In the genomic region with DNA sequence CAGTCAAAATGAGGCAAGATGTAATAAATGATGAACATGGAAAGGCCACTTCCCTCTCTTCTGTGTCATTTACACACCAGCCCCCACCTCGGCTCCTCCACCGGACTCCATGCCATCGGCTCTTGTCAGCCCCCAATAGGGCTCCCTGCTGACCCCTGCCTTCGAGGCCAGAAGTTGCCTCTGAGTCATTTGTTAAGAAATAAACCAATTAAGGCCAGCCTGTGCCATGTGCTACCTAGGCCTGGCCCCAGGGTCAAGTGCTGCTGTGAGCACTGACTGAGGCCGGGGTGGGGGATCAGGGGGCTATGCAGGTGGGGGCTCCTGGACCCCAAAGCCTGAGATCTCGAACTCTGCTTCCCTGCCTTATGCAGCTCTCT, we compare ENCODE assay signal across 1 cellular context.
A peak's percentile ranks its signal among the peaks of the same experiment; 100 is the strongest.
TF ChIP-seq lines count a peak whose summit lies in the region.

No MANE protein-coding gene starts in this region.

TF ChIP-seq in HepG2, 621 proteins besides CTCF, POLR2A, EP300 and RAD21 (continued from another document and continues in another):
- TF ChIP-seq NONO (IDR thresholded peaks at IDR 0.05) (no peak), NONO (CRISPR knock-in tag; conservative IDR thresholded peaks at IDR 0.05) (no peak), AGO2 (optimal IDR thresholded peaks at IDR 0.05; ENCODE audit: low read depth, low read length) (no peak), CC2D1A (CRISPR knock-in tag; IDR thresholded peaks at IDR 0.05) (no peak), ZNF556 (CRISPR knock-in tag; IDR thresholded peaks at IDR 0.05; ENCODE audit: borderline replicate concordance) (no peak), GZF1 (CRISPR knock-in tag; IDR thresholded peaks at IDR 0.05) (no peak), JUND (CRISPR knock-in tag; IDR thresholded peaks at IDR 0.05) (no peak), POLR2G (IDR thresholded peaks at IDR 0.05; ENCODE audit: low read depth, low read length) (no peak), MED8 (CRISPR knock-in tag; IDR thresholded peaks at IDR 0.05; ENCODE audit: insufficient replicate concordance) (no peak), MAF1 (CRISPR knock-in tag; IDR thresholded peaks at IDR 0.05; ENCODE audit: borderline replicate concordance) (no peak), ZNF260 (CRISPR knock-in tag; IDR thresholded peaks at IDR 0.05; ENCODE audit: borderline replicate concordance, low read depth) (0 out of 2 replicates have a peak, but pooled peaks have one; percentile 9), HOXA3 (CRISPR knock-in tag; IDR thresholded peaks at IDR 0.05) (no peak), TCF7L2 (IDR thresholded peaks at IDR 0.05; ENCODE audit: low read depth, low read length) (no peak), HDAC1 (CRISPR knock-in tag; IDR thresholded peaks at IDR 0.05) (no peak), FOXK2 (IDR thresholded peaks at IDR 0.05) (no peak), ZNF713 (CRISPR knock-in tag; IDR thresholded peaks at IDR 0.05) (no peak), MXD4 (CRISPR knock-in tag; IDR thresholded peaks at IDR 0.05) (0 out of 2 replicates have a peak, but pooled peaks have one; percentile 3), MIXL1 (CRISPR knock-in tag; IDR thresholded peaks at IDR 0.05) (no peak), ZSCAN5A (CRISPR knock-in tag; IDR thresholded peaks at IDR 0.05; ENCODE audit: borderline replicate concordance) (peak; percentile 44; the same call in 1 of the 2 replicates), GLI4 (CRISPR knock-in tag; IDR thresholded peaks at IDR 0.05; ENCODE audit: borderline replicate concordance) (no peak), REPIN1 (CRISPR knock-in tag; IDR thresholded peaks at IDR 0.05; ENCODE audit: borderline replicate concordance, low read depth) (peak; percentile 9; the same call in 1 of the 2 replicates), TOPORS (CRISPR knock-in tag; IDR thresholded peaks at IDR 0.05) (peak; percentile 21; the same call in 1 of the 2 replicates)
- TF ChIP-seq, protein P1, sequence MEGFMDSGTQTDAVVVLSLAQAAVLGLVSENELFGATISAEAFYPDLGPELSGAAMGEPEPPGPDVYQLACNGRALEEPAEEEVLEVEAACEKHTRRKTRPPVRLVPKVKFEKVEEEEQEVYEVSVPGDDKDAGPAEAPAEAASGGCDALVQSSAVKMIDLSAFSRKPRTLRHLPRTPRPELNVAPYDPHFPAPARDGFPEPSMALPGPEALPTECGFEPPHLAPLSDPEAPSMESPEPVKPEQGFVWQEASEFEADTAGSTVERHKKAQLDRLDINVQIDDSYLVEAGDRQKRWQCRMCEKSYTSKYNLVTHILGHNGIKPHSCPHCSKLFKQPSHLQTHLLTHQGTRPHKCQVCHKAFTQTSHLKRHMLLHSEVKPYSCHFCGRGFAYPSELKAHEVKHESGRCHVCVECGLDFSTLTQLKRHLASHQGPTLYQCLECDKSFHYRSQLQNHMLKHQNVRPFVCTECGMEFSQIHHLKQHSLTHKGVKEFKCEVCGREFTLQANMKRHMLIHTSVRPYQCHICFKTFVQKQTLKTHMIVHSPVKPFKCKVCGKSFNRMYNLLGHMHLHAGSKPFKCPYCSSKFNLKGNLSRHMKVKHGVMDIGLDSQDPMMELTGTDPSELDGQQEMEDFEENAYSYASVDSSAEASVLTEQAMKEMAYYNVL (CRISPR knock-in tag; IDR thresholded peaks at IDR 0.05; ENCODE audit: borderline replicate concordance), result peak; percentile 28; the same call in 1 of the 2 replicates
- TF ChIP-seq, protein P2, sequence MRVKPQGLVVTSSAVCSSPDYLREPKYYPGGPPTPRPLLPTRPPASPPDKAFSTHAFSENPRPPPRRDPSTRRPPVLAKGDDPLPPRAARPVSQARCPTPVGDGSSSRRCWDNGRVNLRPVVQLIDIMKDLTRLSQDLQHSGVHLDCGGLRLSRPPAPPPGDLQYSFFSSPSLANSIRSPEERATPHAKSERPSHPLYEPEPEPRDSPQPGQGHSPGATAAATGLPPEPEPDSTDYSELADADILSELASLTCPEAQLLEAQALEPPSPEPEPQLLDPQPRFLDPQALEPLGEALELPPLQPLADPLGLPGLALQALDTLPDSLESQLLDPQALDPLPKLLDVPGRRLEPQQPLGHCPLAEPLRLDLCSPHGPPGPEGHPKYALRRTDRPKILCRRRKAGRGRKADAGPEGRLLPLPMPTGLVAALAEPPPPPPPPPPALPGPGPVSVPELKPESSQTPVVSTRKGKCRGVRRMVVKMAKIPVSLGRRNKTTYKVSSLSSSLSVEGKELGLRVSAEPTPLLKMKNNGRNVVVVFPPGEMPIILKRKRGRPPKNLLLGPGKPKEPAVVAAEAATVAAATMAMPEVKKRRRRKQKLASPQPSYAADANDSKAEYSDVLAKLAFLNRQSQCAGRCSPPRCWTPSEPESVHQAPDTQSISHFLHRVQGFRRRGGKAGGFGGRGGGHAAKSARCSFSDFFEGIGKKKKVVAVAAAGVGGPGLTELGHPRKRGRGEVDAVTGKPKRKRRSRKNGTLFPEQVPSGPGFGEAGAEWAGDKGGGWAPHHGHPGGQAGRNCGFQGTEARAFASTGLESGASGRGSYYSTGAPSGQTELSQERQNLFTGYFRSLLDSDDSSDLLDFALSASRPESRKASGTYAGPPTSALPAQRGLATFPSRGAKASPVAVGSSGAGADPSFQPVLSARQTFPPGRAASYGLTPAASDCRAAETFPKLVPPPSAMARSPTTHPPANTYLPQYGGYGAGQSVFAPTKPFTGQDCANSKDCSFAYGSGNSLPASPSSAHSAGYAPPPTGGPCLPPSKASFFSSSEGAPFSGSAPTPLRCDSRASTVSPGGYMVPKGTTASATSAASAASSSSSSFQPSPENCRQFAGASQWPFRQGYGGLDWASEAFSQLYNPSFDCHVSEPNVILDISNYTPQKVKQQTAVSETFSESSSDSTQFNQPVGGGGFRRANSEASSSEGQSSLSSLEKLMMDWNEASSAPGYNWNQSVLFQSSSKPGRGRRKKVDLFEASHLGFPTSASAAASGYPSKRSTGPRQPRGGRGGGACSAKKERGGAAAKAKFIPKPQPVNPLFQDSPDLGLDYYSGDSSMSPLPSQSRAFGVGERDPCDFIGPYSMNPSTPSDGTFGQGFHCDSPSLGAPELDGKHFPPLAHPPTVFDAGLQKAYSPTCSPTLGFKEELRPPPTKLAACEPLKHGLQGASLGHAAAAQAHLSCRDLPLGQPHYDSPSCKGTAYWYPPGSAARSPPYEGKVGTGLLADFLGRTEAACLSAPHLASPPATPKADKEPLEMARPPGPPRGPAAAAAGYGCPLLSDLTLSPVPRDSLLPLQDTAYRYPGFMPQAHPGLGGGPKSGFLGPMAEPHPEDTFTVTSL (CRISPR knock-in tag; IDR thresholded peaks at IDR 0.05; ENCODE audit: borderline replicate concordance), result no peak
- TF ChIP-seq, protein P3, sequence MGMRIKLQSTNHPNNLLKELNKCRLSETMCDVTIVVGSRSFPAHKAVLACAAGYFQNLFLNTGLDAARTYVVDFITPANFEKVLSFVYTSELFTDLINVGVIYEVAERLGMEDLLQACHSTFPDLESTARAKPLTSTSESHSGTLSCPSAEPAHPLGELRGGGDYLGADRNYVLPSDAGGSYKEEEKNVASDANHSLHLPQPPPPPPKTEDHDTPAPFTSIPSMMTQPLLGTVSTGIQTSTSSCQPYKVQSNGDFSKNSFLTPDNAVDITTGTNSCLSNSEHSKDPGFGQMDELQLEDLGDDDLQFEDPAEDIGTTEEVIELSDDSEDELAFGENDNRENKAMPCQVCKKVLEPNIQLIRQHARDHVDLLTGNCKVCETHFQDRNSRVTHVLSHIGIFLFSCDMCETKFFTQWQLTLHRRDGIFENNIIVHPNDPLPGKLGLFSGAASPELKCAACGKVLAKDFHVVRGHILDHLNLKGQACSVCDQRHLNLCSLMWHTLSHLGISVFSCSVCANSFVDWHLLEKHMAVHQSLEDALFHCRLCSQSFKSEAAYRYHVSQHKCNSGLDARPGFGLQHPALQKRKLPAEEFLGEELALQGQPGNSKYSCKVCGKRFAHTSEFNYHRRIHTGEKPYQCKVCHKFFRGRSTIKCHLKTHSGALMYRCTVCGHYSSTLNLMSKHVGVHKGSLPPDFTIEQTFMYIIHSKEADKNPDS (CRISPR knock-in tag; IDR thresholded peaks at IDR 0.05), result no peak
- TF ChIP-seq, protein P4, sequence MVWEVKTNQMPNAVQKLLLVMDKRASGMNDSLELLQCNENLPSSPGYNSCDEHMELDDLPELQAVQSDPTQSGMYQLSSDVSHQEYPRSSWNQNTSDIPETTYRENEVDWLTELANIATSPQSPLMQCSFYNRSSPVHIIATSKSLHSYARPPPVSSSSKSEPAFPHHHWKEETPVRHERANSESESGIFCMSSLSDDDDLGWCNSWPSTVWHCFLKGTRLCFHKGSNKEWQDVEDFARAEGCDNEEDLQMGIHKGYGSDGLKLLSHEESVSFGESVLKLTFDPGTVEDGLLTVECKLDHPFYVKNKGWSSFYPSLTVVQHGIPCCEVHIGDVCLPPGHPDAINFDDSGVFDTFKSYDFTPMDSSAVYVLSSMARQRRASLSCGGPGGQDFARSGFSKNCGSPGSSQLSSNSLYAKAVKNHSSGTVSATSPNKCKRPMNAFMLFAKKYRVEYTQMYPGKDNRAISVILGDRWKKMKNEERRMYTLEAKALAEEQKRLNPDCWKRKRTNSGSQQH (CRISPR knock-in tag; IDR thresholded peaks at IDR 0.05; ENCODE audit: low read depth), result no peak
- TF ChIP-seq, protein P5, sequence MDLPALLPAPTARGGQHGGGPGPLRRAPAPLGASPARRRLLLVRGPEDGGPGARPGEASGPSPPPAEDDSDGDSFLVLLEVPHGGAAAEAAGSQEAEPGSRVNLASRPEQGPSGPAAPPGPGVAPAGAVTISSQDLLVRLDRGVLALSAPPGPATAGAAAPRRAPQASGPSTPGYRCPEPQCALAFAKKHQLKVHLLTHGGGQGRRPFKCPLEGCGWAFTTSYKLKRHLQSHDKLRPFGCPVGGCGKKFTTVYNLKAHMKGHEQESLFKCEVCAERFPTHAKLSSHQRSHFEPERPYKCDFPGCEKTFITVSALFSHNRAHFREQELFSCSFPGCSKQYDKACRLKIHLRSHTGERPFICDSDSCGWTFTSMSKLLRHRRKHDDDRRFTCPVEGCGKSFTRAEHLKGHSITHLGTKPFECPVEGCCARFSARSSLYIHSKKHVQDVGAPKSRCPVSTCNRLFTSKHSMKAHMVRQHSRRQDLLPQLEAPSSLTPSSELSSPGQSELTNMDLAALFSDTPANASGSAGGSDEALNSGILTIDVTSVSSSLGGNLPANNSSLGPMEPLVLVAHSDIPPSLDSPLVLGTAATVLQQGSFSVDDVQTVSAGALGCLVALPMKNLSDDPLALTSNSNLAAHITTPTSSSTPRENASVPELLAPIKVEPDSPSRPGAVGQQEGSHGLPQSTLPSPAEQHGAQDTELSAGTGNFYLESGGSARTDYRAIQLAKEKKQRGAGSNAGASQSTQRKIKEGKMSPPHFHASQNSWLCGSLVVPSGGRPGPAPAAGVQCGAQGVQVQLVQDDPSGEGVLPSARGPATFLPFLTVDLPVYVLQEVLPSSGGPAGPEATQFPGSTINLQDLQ (CRISPR knock-in tag; IDR thresholded peaks at IDR 0.05), result no peak
- TF ChIP-seq, protein P6, sequence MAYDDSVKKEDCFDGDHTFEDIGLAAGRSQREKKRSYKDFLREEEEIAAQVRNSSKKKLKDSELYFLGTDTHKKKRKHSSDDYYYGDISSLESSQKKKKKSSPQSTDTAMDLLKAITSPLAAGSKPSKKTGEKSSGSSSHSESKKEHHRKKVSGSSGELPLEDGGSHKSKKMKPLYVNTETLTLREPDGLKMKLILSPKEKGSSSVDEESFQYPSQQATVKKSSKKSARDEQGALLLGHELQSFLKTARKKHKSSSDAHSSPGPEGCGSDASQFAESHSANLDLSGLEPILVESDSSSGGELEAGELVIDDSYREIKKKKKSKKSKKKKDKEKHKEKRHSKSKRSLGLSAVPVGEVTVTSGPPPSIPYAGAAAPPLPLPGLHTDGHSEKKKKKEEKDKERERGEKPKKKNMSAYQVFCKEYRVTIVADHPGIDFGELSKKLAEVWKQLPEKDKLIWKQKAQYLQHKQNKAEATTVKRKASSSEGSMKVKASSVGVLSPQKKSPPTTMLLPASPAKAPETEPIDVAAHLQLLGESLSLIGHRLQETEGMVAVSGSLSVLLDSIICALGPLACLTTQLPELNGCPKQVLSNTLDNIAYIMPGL (CRISPR knock-in tag; IDR thresholded peaks at IDR 0.05; ENCODE audit: borderline replicate concordance in 1 of 2, low read depth in 1 of 2), result no peak
- TF ChIP-seq, protein P7, sequence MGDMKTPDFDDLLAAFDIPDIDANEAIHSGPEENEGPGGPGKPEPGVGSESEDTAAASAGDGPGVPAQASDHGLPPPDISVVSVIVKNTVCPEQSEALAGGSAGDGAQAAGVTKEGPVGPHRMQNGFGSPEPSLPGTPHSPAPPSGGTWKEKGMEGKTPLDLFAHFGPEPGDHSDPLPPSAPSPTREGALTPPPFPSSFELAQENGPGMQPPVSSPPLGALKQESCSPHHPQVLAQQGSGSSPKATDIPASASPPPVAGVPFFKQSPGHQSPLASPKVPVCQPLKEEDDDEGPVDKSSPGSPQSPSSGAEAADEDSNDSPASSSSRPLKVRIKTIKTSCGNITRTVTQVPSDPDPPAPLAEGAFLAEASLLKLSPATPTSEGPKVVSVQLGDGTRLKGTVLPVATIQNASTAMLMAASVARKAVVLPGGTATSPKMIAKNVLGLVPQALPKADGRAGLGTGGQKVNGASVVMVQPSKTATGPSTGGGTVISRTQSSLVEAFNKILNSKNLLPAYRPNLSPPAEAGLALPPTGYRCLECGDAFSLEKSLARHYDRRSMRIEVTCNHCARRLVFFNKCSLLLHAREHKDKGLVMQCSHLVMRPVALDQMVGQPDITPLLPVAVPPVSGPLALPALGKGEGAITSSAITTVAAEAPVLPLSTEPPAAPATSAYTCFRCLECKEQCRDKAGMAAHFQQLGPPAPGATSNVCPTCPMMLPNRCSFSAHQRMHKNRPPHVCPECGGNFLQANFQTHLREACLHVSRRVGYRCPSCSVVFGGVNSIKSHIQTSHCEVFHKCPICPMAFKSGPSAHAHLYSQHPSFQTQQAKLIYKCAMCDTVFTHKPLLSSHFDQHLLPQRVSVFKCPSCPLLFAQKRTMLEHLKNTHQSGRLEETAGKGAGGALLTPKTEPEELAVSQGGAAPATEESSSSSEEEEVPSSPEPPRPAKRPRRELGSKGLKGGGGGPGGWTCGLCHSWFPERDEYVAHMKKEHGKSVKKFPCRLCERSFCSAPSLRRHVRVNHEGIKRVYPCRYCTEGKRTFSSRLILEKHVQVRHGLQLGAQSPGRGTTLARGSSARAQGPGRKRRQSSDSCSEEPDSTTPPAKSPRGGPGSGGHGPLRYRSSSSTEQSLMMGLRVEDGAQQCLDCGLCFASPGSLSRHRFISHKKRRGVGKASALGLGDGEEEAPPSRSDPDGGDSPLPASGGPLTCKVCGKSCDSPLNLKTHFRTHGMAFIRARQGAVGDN (CRISPR knock-in tag; IDR thresholded peaks at IDR 0.05), result peak; percentile 56; the same call in 1 of the 2 replicates
- TF ChIP-seq, protein P8, sequence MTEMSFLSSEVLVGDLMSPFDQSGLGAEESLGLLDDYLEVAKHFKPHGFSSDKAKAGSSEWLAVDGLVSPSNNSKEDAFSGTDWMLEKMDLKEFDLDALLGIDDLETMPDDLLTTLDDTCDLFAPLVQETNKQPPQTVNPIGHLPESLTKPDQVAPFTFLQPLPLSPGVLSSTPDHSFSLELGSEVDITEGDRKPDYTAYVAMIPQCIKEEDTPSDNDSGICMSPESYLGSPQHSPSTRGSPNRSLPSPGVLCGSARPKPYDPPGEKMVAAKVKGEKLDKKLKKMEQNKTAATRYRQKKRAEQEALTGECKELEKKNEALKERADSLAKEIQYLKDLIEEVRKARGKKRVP (CRISPR knock-in tag; IDR thresholded peaks at IDR 0.05), result no peak
